3 cellular contexts compared by ENCODE assay signal in genomic region chr2:86679036-86679435, GRCh38.
"Had no signal": no experiment of that assay in that cellular context is flagged by ENCODE, and none has a peak within 500 bp of the region (broad histone marks: within the 10 kb centered on the region; RNA-seq: fewer than 3 reads in every experiment).

No MANE protein-coding gene starts in this region.

- ATAC-seq: GM12878 had no signal

- H3K4me3 ChIP-seq: GM12878 had no signal

- DNase-seq: GDM1, GF-D8 had no signal
